ENCODE assay signal across 8 cellular contexts in genomic region chr6:30344868-30345671, GRCh38. TPM values are rescaled to one million over a fixed set of nuclear protein-coding genes. Genes with fewer than 3 reads are reported as not detected.
DNase-seq lines count a peak whose midpoint lies in the region; ATAC-seq and TF ChIP-seq lines count a peak whose summit lies in the region.

TSS of gene RPP21 (plus strand) at chr6:30345156. CDS start at chr6:30345172, 16 bp downstream.

- TF ChIP-seq POLR2A in gastroesophageal sphincter (IDR thresholded peaks at IDR 0.05), result peak; percentile 73 to 82

- ATAC-seq in gastroesophageal sphincter, result peak; percentile 98

- peak within 1 kb of the TSS; percentile 79 for H3K9ac ChIP-seq in SK-N-MC (ENCODE audit: insufficient read length)

- H3K4me1 ChIP-seq in gastroesophageal sphincter, result peaks cover 0 to 16% (median 4%) of the 10 kb centered on the region in 3 donors

- H3K36me3 ChIP-seq in SK-N-MC (ENCODE audit: insufficient read depth, low read length), result peaks cover 23% of the 10 kb centered on the region; the same call in 1 of the 2 replicates
- peaks cover 0 to 48% of the 10 kb centered on the region in 2 donors for H3K36me3 ChIP-seq in gastroesophageal sphincter

- POLR2A ChIA-PET in HEK293T (lab: Yijun Ruan, JAX), result interaction anchor here (0.9 to 1.7 kb wide), 3 partner anchors 14 to 284 kb away, joined by 3 to 10 read pairs (median 4); partner anchors contain the start of genes POLR1H and TRIM39

- H3K4me1 Mint-ChIP-seq in activated naive CD4-positive, alpha-beta T cell treated with anti-CD3 and anti-CD28 coated beads for 36 hours (ENCODE audit: low read depth), result peaks cover 38% of the 10 kb centered on the region

- TF ChIP-seq CTCF in gastroesophageal sphincter (IDR thresholded peaks at IDR 0.05), result no peak

- H3K4me3 ChIP-seq in SK-N-MC (peak within 1 kb of the TSS; percentile 95), gastroesophageal sphincter (peak within 1 kb of the TSS; percentile 59 to 91)

- no peak within 1 kb of the TSS for H3K27ac ChIP-seq in SK-N-MC
- peak within 1 kb of the TSS; percentile 57 to 96 (median 92) for H3K27ac ChIP-seq in gastroesophageal sphincter
- H3K27ac ChIP-seq in substantia nigra (ENCODE audit: low read depth, low read length, poor library complexity, severe bottlenecking), result peak within 1 kb of the TSS; percentile 79

- TF ChIP-seq EP300 in gastroesophageal sphincter (IDR thresholded peaks at IDR 0.05), result no peak

- no peaks in the 10 kb centered on the region for H3K9me3 Mint-ChIP-seq in activated naive CD4-positive, alpha-beta T cell treated with anti-CD3 and anti-CD28 coated beads for 36 hours

- WGBS in gastroesophageal sphincter (ENCODE audit: low coverage in 1 of 2), 2 donors, result 8% methylated on average over 17 of the region's 64 CpGs; no CpG with 5 or more reads in 1 of the 2 donors

- H3K27me3 Mint-ChIP-seq in activated naive CD4-positive, alpha-beta T cell treated with anti-CD3 and anti-CD28 coated beads for 36 hours (ENCODE audit: low read depth), result no peaks in the 10 kb centered on the region

- H3K9me3 ChIP-seq in SK-N-MC (ENCODE audit: low read depth, low read length), result no peaks in the 10 kb centered on the region
- no peaks in the 10 kb centered on the region for H3K9me3 ChIP-seq in gastroesophageal sphincter

- DNase-seq in GM03348 (ENCODE audit: low spot score) (peak; percentile 98), HEK293T (ENCODE audit: extremely low spot score) (peak; percentile 95), MV-4-11 (lab: John Stamatoyannopoulos, UW) (peak; percentile 60), SK-N-MC (ENCODE audit: low read depth, low spot score) (no peak), nucleus accumbens (lab: John Stamatoyannopoulos, UW) (peak; percentile 12 to 92 (median 80)), substantia nigra (lab: John Stamatoyannopoulos, UW) (peak; percentile 38 to 91 (median 79))
- DNase-seq in activated naive CD4-positive, alpha-beta T cell treated with anti-CD3 and anti-CD28 coated beads for 36 hours, result peak; percentile 94

- H3K4me3 Mint-ChIP-seq in activated naive CD4-positive, alpha-beta T cell treated with anti-CD3 and anti-CD28 coated beads for 36 hours, result peak within 1 kb of the TSS; percentile 87

- intact Hi-C loops in activated naive CD4-positive, alpha-beta T cell treated with anti-CD3 and anti-CD28 coated beads for 36 hours (cut with micrococcal nuclease), result loop anchor here (1.0 to 10.0 kb wide), 6 partner anchors 19 to 810 kb away; partner anchors contain the start of genes CCHCR1, GNL1, PRR3 and TCF19

- peaks cover 24% of the 10 kb centered on the region for H3K36me3 Mint-ChIP-seq in activated naive CD4-positive, alpha-beta T cell treated with anti-CD3 and anti-CD28 coated beads for 36 hours (ENCODE audit: low read depth)

- H3K27me3 ChIP-seq in gastroesophageal sphincter, result no peaks in the 10 kb centered on the region

- CTCF ChIA-PET in HEK293T (lab: Yijun Ruan, JAX), result no interaction called here
- CTCF ChIA-PET in activated naive CD4-positive, alpha-beta T cell treated with anti-CD3 and anti-CD28 coated beads for 36 hours (lab: Charles Lee), result interaction anchor here (0.6 kb wide), 1 partner anchor 1212 kb away, joined by 4 read pairs; no protein-coding TSS in a partner anchor

- peak within 1 kb of the TSS; percentile 86 for H3K27ac Mint-ChIP-seq in activated naive CD4-positive, alpha-beta T cell treated with anti-CD3 and anti-CD28 coated beads for 36 hours

TF ChIP-seq in HEK293T, 16 proteins besides CTCF, POLR2A, EP300 and RAD21:
- peak; percentile 72 for TF ChIP-seq L3MBTL2 (conservative IDR thresholded peaks at IDR 0.05)
- no peak for TF ChIP-seq HDGF (IDR thresholded peaks at IDR 0.05; ENCODE audit: borderline replicate concordance)
- peak; percentile 67 for TF ChIP-seq ELF4 (IDR thresholded peaks at IDR 0.05)
TF ChIP-seq in HEK293T: peak in this region for 2.

RNA-seq across cellular contexts. Expression of gene RPP21, which starts in this region (rescaled TPM):
- 10 to 100 TPM; 44.8 to 45.0 TPM for total RNA-seq in activated naive CD4-positive, alpha-beta T cell treated with anti-CD3 and anti-CD28 coated beads for 36 hours
- total RNA-seq in gastroesophageal sphincter, result 100 to 1,000 TPM in 1 of 4 donors, 10 to 100 TPM in 3; 60.7 to 137 (median 82.2) TPM
